11 cellular contexts compared by ENCODE assay signal in the genomic region with DNA sequence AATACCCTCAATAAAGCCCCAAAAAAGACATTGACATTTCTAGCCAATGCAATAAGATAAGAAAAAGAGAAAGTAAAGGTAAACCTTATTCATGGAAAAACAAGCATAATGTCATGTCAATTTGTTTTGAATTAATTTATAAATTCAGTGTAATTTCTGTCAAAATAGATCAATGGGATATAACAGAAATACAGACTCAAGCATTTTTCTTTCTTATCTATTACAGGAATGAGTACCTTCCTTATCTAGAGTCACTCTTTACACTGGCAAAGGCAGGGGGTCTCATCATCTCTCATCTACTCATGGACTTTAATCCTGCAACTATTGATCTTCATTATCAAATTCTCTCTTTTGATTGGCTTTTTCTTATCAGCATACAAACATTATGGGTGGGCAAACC.
"Had no signal": no experiment of that assay in that cellular context is flagged by ENCODE, and none has a peak within 500 bp of the region (broad histone marks: within the 10 kb centered on the region; RNA-seq: fewer than 3 reads in every experiment).

No MANE protein-coding gene starts in this region.

- H3K4me2 ChIP-seq: GM23338 had no signal

- DNase-seq: GM23248, GOT3, H7, H9, HCEC 1CT, HFFc6 had no signal

- H2AFZ ChIP-seq: GM23248, GM23338 had no signal

- H3K36me3 ChIP-seq: HAP-1 had no signal

- H3K4me3 ChIP-seq: GM23248, GM23338, HAP-1 had no signal

- H3K9me3 ChIP-seq: HAP-1 had no signal

- H3K9ac ChIP-seq: GM23248 had no signal

- H3K4me1 ChIP-seq: HAP-1 had no signal

- ATAC-seq: GM23338, HCT116 had no signal

- H3K27ac ChIP-seq: GM23248 had no signal

- FAIRE-seq: H1, H54 had no signal
